In the genomic region with DNA sequence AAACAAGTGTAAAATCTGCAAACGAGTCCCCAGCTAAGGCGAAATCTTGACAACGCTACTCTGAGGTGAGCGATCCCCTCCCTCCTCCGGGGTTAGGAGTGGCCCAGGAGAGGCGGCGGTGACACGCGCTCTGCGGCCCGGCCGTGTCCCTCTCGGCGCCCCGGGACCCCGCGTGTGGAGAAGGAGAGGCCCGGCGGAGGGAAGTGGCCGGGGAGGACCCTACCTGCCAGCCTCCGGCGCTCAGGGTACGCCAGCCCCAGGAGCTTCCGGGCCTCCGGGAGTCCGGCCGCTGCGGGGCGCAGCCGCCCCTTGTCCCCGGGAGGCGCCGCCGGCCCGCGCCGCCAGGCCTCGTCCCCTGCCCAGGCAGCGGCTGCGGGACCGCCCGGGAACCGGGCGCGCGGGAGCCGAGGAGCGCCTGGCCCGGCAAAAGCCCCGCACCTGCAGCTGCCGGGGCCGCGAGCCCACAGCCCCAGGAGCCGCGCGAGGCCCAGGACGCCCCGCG, we compare ENCODE assay signal across 8 cellular contexts. TPM values are rescaled to one million over a fixed set of nuclear protein-coding genes. Genes with fewer than 3 reads are reported as not detected.
DNase-seq lines count a peak whose midpoint lies in the region; ATAC-seq and TF ChIP-seq lines count a peak whose summit lies in the region.

No MANE protein-coding gene starts in this region.

- WGBS in right cardiac atrium, result under 1% methylated on average over 59 of the region's 59 CpGs
- under 1% methylated on average over 32 of the region's 59 CpGs for WGBS in prostate gland

- ATAC-seq in GM18907 (IDR thresholded peaks at IDR 0.05; ENCODE audit: unreplicated experiment) (peak; percentile 35), HG03103 (IDR thresholded peaks at IDR 0.05; ENCODE audit: low read depth, unreplicated experiment) (peak; percentile 24), right cardiac atrium (peak; percentile 7 to 16)

- H3K27me3 ChIP-seq in adipocyte (replicated peaks; ENCODE audit: control insufficient read depth, insufficient read depth, low read length) (no peaks in the 10 kb centered on the region), right cardiac atrium (ENCODE audit: control insufficient read depth, insufficient read depth) (no peaks in the 10 kb centered on the region), prostate gland (replicated peaks; ENCODE audit: insufficient read depth) (no peaks in the 10 kb centered on the region)

- TF ChIP-seq POLR2A in prostate gland (IDR thresholded peaks at IDR 0.05), result no peak

- H3K4me1 ChIP-seq in adipocyte (ENCODE audit: control insufficient read depth, insufficient read depth, low read length) (peaks cover 22% of the 10 kb centered on the region), right cardiac atrium (ENCODE audit: control insufficient read depth, insufficient read depth, low read length) (peaks cover 7% of the 10 kb centered on the region), prostate gland (replicated peaks) (no peaks in the 10 kb centered on the region)

- peak; percentile 34 for DNase-seq in Ammon's horn (ENCODE audit: low spot score)
- DNase-seq in SK-N-DZ (ENCODE audit: low spot score), result peak; percentile 27
- DNase-seq in adipocyte (ENCODE audit: low read depth), result peak; percentile 61
- DNase-seq in right cardiac atrium, result peak; percentile 44 to 82 (median 72)
- peak; percentile 23 for DNase-seq in prostate gland (ENCODE audit: low spot score)
- DNase-seq in pons (ENCODE audit: low spot score), result no peak

- peak in 2 of 4 experiments; percentile 5 to 23 for TF ChIP-seq CTCF in prostate gland (IDR thresholded peaks at IDR 0.05)

- peak overlapping the region; percentile 94 for H3K9ac ChIP-seq in adipocyte (ENCODE audit: low read length)

- H3K9me3 ChIP-seq in adipocyte (ENCODE audit: control insufficient read depth, low read length), result no peaks in the 10 kb centered on the region
- H3K9me3 ChIP-seq in right cardiac atrium (ENCODE audit: control insufficient read depth, low read length), result no peaks in the 10 kb centered on the region
- H3K9me3 ChIP-seq in prostate gland, result no peaks in the 10 kb centered on the region

- H3K36me3 ChIP-seq in adipocyte (ENCODE audit: control insufficient read depth, insufficient read depth, low read length, severe bottlenecking) (no peaks in the 10 kb centered on the region), prostate gland (no peaks in the 10 kb centered on the region)

- intact Hi-C loops in right cardiac atrium (cut with DNase I) (loop anchor here (2.0 to 10.0 kb wide), 3 partner anchors 67 to 69 kb away; partner anchors contain the start of genes TAF5L (in 4 of the 4) and URB2 (in 4 of the 4)), prostate gland (cut with DNase I) (loop anchor here (2.0 to 5.0 kb wide), 2 partner anchors 39 to 69 kb away; partner anchors contain the start of genes TAF5L and URB2)

- H3K27ac ChIP-seq in right cardiac atrium (ENCODE audit: low read length) (peak overlapping the region; percentile 69), prostate gland (peak overlapping the region; percentile 84 to 92)

- H3K4me3 ChIP-seq in adipocyte (ENCODE audit: low read length) (peak overlapping the region; percentile 94), right cardiac atrium (ENCODE audit: low read length) (peak overlapping the region; percentile 70), prostate gland (peak overlapping the region; percentile 86)

RNA-seq across cellular contexts. Expression of gene ABCB10, which starts 0.5 kb away (rescaled TPM):
- polyA plus RNA-seq in SK-N-DZ (2014; cell fraction: cytosol; rRNA removed), result 20.5 and 23.3 TPM in 2 replicates
- polyA plus RNA-seq in SK-N-DZ (2014; cell fraction: nucleus; rRNA removed), result 24.1 and 34.0 TPM in 2 replicates
- total RNA-seq in right cardiac atrium (10 to 100 TPM in 3 of 4 donors, 1 to 10 TPM in 1; 9.7 to 15.5 (median 11.5) TPM), prostate gland (10 to 100 TPM; 11.0 to 21.9 TPM)
- polyA plus RNA-seq in right cardiac atrium, result 5.4 TPM

RNA-seq across cellular contexts. Expression of gene NUP133, which starts 49.8 kb away (rescaled TPM):
- polyA plus RNA-seq in SK-N-DZ (2014; cell fraction: cytosol; rRNA removed), result 46.8 and 52.2 TPM in 2 replicates
- 61.4 and 70.6 TPM in 2 replicates for polyA plus RNA-seq in SK-N-DZ (2014; cell fraction: nucleus; rRNA removed)
- 10 to 100 TPM; 27.7 to 32.6 (median 29.9) TPM for total RNA-seq in right cardiac atrium
- polyA plus RNA-seq in right cardiac atrium, result 11.8 TPM
- total RNA-seq in prostate gland, result 10 to 100 TPM; 26.3 to 36.4 TPM
